In genomic region chr6:79065232-79065631, GRCh38 we compare ENCODE assay signal across 18 cellular contexts.
"Had no signal": no experiment of that assay in that cellular context is flagged by ENCODE, and none has a peak within 500 bp of the region (broad histone marks: within the 10 kb centered on the region; RNA-seq: fewer than 3 reads in every experiment).

No MANE protein-coding gene starts in this region.

- H3K9me3 Mint-ChIP-seq: activated naive CD4-positive, alpha-beta T cell treated with anti-CD3 and anti-CD28 coated beads, Interleukin-2, amount 50 U/mL, for 72 hours; activated T-helper 1 cell treated with anti-CD3 and anti-CD28 coated beads, Interleukin-12 subunit alpha, Interleukin-12 subunit beta, Interleukin-2, Interleukin-4 antibody, amounts not matched to agents 30 ng/mL and 10 ng/mL and 1 ng/mL, durations not matched to agents 14 hours and 24 hours and 36 hours; natural killer cell treated with Interleukin-12 subunit alpha and Interleukin-12 subunit beta and Interleukin-15 and Interleukin-18, amount 100 ng/mL, for 72 hours; stimulated activated memory B cell treated with anti-CD40 and anti-IgM and Interleukin-4, amounts not matched to agents 10 μg/mL and 1 μg/mL and 100 μg/mL, for 72 hours had no signal

- H2AFZ ChIP-seq: parathyroid adenoma had no signal

- H3K27me3 Mint-ChIP-seq: natural killer cell treated with Interleukin-12 subunit alpha and Interleukin-12 subunit beta and Interleukin-15 and Interleukin-18, amount 100 ng/mL, for 72 hours; stimulated activated memory B cell treated with anti-CD40 and anti-IgM and Interleukin-4, amounts not matched to agents 10 μg/mL and 1 μg/mL and 100 μg/mL, for 72 hours had no signal

- H3K9ac ChIP-seq: parathyroid adenoma had no signal

- H3K27me3 ChIP-seq: dorsolateral prefrontal cortex, foreskin keratinocyte, spleen had no signal

- H3K4me3 ChIP-seq: dorsolateral prefrontal cortex, lung, spleen had no signal

- H3K27ac ChIP-seq: dorsolateral prefrontal cortex, epithelial cell of prostate, foreskin keratinocyte, parathyroid adenoma, spleen, WERI-Rb-1 had no signal

- H3K27ac Mint-ChIP-seq: activated naive CD4-positive, alpha-beta T cell treated with anti-CD3 and anti-CD28 coated beads, Interleukin-2, amount 50 U/mL, for 72 hours; activated T-helper 1 cell treated with anti-CD3 and anti-CD28 coated beads, Interleukin-12 subunit alpha, Interleukin-12 subunit beta, Interleukin-2, Interleukin-4 antibody, amounts not matched to agents 30 ng/mL and 10 ng/mL and 1 ng/mL, durations not matched to agents 14 hours and 24 hours and 36 hours; natural killer cell treated with Interleukin-12 subunit alpha and Interleukin-12 subunit beta and Interleukin-15 and Interleukin-18, amount 100 ng/mL, for 72 hours; stimulated activated memory B cell treated with anti-CD40 and anti-IgM and Interleukin-4, amounts not matched to agents 10 μg/mL and 1 μg/mL and 100 μg/mL, for 72 hours had no signal

- H3K4me1 ChIP-seq: foreskin keratinocyte had no signal

- H3K9me3 ChIP-seq: spleen had no signal

- DNase-seq: activated CD4-positive, alpha-beta T cell treated with anti-CD3 and anti-CD28 coated beads, Interleukin-2, amount 50 U/mL, for 4 hours; activated gamma-delta T cell treated with Interleukin-2 at 50 U/mL for 16 hours; dorsolateral prefrontal cortex; foreskin keratinocyte; glutamatergic neuron; hypothalamus; islet precursor cell; spleen; stimulated activated CD4-positive, alpha-beta T cell treated with anti-CD3 and anti-CD28 coated beads, Interleukin-4, amount 100 ng/mL, for 4 hours; T1000; WERI-Rb-1 had no signal

- H3K4me3 Mint-ChIP-seq: activated T-helper 1 cell treated with anti-CD3 and anti-CD28 coated beads, Interleukin-12 subunit alpha, Interleukin-12 subunit beta, Interleukin-2, Interleukin-4 antibody, amounts not matched to agents 30 ng/mL and 10 ng/mL and 1 ng/mL, durations not matched to agents 14 hours and 24 hours and 36 hours; natural killer cell treated with Interleukin-12 subunit alpha and Interleukin-12 subunit beta and Interleukin-15 and Interleukin-18, amount 100 ng/mL, for 72 hours; stimulated activated memory B cell treated with anti-CD40 and anti-IgM and Interleukin-4, amounts not matched to agents 10 μg/mL and 1 μg/mL and 100 μg/mL, for 72 hours had no signal

- H3K36me3 Mint-ChIP-seq: activated naive CD4-positive, alpha-beta T cell treated with anti-CD3 and anti-CD28 coated beads, Interleukin-2, amount 50 U/mL, for 72 hours; natural killer cell treated with Interleukin-12 subunit alpha and Interleukin-12 subunit beta and Interleukin-15 and Interleukin-18, amount 100 ng/mL, for 72 hours; stimulated activated memory B cell treated with anti-CD40 and anti-IgM and Interleukin-4, amounts not matched to agents 10 μg/mL and 1 μg/mL and 100 μg/mL, for 72 hours had no signal
